In genomic region chr19:41366089-41366488, GRCh38 we compare ENCODE assay signal across 1 cellular context.
TF ChIP-seq lines count a peak whose summit lies in the region.

No MANE protein-coding gene starts in this region.

TF ChIP-seq in HCT116, 20 proteins besides CTCF, POLR2A, EP300 and RAD21 (continued from another document):
- TF ChIP-seq TCF7L2 (IDR thresholded peaks at IDR 0.05; ENCODE audit: borderline replicate concordance, extremely low read depth, insufficient read depth, insufficient read length) (no peak), ZNF274 (IDR thresholded peaks at IDR 0.05; ENCODE audit: low read depth, low read length) (no peak), EZH2phosphoT487 (IDR thresholded peaks at IDR 0.05; ENCODE audit: borderline replicate concordance) (no peak), FOSL1 (IDR thresholded peaks at IDR 0.05; ENCODE audit: low read depth) (no peak), YY1 (IDR thresholded peaks at IDR 0.05; ENCODE audit: extremely low read depth, insufficient replicate concordance, low read depth, low read length) (no peak), CBX3 (IDR thresholded peaks at IDR 0.05; ENCODE audit: low read depth) (no peak), CEBPB (IDR thresholded peaks at IDR 0.05; ENCODE audit: low read depth) (no peak), ATF3 (IDR thresholded peaks at IDR 0.05) (no peak), EGR1 (IDR thresholded peaks at IDR 0.05; ENCODE audit: low read depth) (no peak), SP1 (IDR thresholded peaks at IDR 0.05; ENCODE audit: low read depth) (no peak)
- TF ChIP-seq, protein P1, sequence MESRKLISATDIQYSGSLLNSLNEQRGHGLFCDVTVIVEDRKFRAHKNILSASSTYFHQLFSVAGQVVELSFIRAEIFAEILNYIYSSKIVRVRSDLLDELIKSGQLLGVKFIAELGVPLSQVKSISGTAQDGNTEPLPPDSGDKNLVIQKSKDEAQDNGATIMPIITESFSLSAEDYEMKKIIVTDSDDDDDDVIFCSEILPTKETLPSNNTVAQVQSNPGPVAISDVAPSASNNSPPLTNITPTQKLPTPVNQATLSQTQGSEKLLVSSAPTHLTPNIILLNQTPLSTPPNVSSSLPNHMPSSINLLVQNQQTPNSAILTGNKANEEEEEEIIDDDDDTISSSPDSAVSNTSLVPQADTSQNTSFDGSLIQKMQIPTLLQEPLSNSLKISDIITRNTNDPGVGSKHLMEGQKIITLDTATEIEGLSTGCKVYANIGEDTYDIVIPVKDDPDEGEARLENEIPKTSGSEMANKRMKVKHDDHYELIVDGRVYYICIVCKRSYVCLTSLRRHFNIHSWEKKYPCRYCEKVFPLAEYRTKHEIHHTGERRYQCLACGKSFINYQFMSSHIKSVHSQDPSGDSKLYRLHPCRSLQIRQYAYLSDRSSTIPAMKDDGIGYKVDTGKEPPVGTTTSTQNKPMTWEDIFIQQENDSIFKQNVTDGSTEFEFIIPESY (IDR thresholded peaks at IDR 0.05; ENCODE audit: extremely low read depth, insufficient replicate concordance, low read length) = no peak
- TF ChIP-seq, protein P2, sequence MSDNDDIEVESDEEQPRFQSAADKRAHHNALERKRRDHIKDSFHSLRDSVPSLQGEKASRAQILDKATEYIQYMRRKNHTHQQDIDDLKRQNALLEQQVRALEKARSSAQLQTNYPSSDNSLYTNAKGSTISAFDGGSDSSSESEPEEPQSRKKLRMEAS (IDR thresholded peaks at IDR 0.05) = no peak
